In genomic region chr13:111153279-111153976, GRCh38 we compare ENCODE assay signal across 8 cellular contexts. TPM values are rescaled to one million over a fixed set of nuclear protein-coding genes. Genes with fewer than 3 reads are reported as not detected.
A peak's percentile ranks its signal among the peaks of the same experiment; 100 is the strongest.
DNase-seq lines count a peak whose midpoint lies in the region; FAIRE-seq and TF ChIP-seq lines count a peak whose summit lies in the region.

No MANE protein-coding gene starts in this region.

- H3K4me3 ChIP-seq in LNCaP clone FGC (ENCODE audit: low read depth, low read length) (peak overlapping the region; percentile 77), fibroblast of villous mesenchyme (ENCODE audit: low read depth, low read length) (peak overlapping the region; percentile 80), stomach (peak overlapping the region; percentile 84 to 97 (median 87))

- intact Hi-C loops in stomach (cut with DNase I; ENCODE audit: low total_unique reads) = loop anchor here (10.0 kb wide), 1 partner anchor 71 kb away; no protein-coding TSS in a partner anchor

- H3K36me3 ChIP-seq in ES-I3 (ENCODE audit: insufficient read depth, low read length) (no peaks in the 10 kb centered on the region), stomach (no peaks in the 10 kb centered on the region)

- H3K9me3 ChIP-seq in ES-I3 (ENCODE audit: control insufficient read depth, insufficient read depth, low read length) (no peaks in the 10 kb centered on the region), stomach (no peaks in the 10 kb centered on the region)

- TF ChIP-seq EP300 in stomach (IDR thresholded peaks at IDR 0.05) = no peak

- H3K36me3 Mint-ChIP-seq in neural crest cell (ENCODE audit: low read depth) = no peaks in the 10 kb centered on the region

- H3K4me1 Mint-ChIP-seq in neural crest cell = peaks cover 36% of the 10 kb centered on the region

- TF ChIP-seq POLR2A in H54 (IDR thresholded peaks at IDR 0.05; ENCODE audit: low read depth, low read length) (peak; percentile 79), Raji (IDR thresholded peaks at IDR 0.05; ENCODE audit: insufficient read depth, low read depth, low read length) (peak; percentile 82), stomach (IDR thresholded peaks at IDR 0.05) (peak in 2 of 4 donors; percentile 44 to 75)

- no peaks in the 10 kb centered on the region for H3K9me3 Mint-ChIP-seq in neural crest cell

- DNase-seq in H54 (ENCODE audit: insufficient read length, low spot score) (peak; percentile 99), LNCaP clone FGC (ENCODE audit: low read depth) (peak; percentile 46), activated gamma-delta T cell (lab: John Stamatoyannopoulos, UW) (peak; percentile 87), fibroblast of villous mesenchyme (ENCODE audit: low read depth) (peak; percentile 94), neural crest cell (ENCODE audit: low read depth, low spot score) (peak; percentile 91), stomach (peak; percentile 92)

- peak overlapping the region; percentile 86 for H3K4me3 Mint-ChIP-seq in neural crest cell

- peak overlapping the region; percentile 97 to 99 (median 98) for H3K27ac ChIP-seq in stomach

- H3K27me3 Mint-ChIP-seq in neural crest cell (ENCODE audit: low read depth) = no peaks in the 10 kb centered on the region

- no peaks in the 10 kb centered on the region for H3K27me3 ChIP-seq in stomach

- peak overlapping the region; percentile 90 for H3K9ac ChIP-seq in ES-I3 (ENCODE audit: low read depth, low read length)

- peak overlapping the region; percentile 96 for H3K27ac Mint-ChIP-seq in neural crest cell (ENCODE audit: unreplicated experiment)

- FAIRE-seq in H54 (lab: Jason Lieb, UNC) = peak; percentile 95

- H3K4me1 ChIP-seq in ES-I3 (ENCODE audit: insufficient read depth, low read length) (no peaks in the 10 kb centered on the region), stomach (peaks cover 15 to 52% (median 44%) of the 10 kb centered on the region in 4 donors)

- TF ChIP-seq CTCF in LNCaP clone FGC (IDR thresholded peaks at IDR 0.05; ENCODE audit: control insufficient read depth, extremely low read depth, insufficient read depth) (0 out of 2 replicates have a peak, but pooled peaks have one; percentile 23), fibroblast of villous mesenchyme (IDR thresholded peaks at IDR 0.05; ENCODE audit: insufficient read depth, low read depth, low read length) (peak; percentile 31), neural crest cell (conservative IDR thresholded peaks at IDR 0.05) (peak; percentile 0), stomach (IDR thresholded peaks at IDR 0.05) (peak in 1 of 7 experiments; percentile 19)

- WGBS in stomach, 5 donors = 0 to 1% (median 1%) methylated on average over 48 to 84 of the region's 84 CpGs

RNA-seq across cellular contexts. Expression of gene ARHGEF7, which starts 38.3 kb away (rescaled TPM):
- total RNA-seq in fibroblast of villous mesenchyme = 40.6 and 52.2 TPM in 2 replicates
- 77.3 and 85.3 TPM in 2 replicates for total RNA-seq in neural crest cell
- total RNA-seq in stomach = 100 to 1,000 TPM in 2 of 5 donors, 10 to 100 TPM in 3; 35.6 to 126 (median 91.9) TPM
- 10 to 100 TPM; 11.6 to 17.6 (median 11.9) TPM for polyA plus RNA-seq in stomach

Comparison
In these comparisons a context has a peak if more than half of its experiments do, and no peak if none do; other contexts are left out.
1. Peak in every context shown above with its lines: DNase-seq, H3K4me3 ChIP-seq and H3K27ac ChIP-seq.
2. DNase-seq: peak in every context shown above with its lines; median percentile 99 in H54; 94 in fibroblast of villous mesenchyme; 92 in stomach; 91 in neural crest cell; 87 in activated gamma-delta T cell; 46 in LNCaP clone FGC.